ENCODE assay signal across 1 cellular context in genomic region chr16:70721202-70721963, GRCh38.
TF ChIP-seq lines count a peak whose summit lies in the region.

No MANE protein-coding gene starts in this region.

TF ChIP-seq in WTC11, 78 proteins besides CTCF, POLR2A, EP300 and RAD21 (continued from another document):
- TF ChIP-seq AFF4 (CRISPR knock-in tag; IDR thresholded peaks at IDR 0.05; ENCODE audit: borderline replicate concordance) (no peak), TCF7 (CRISPR knock-in tag; IDR thresholded peaks at IDR 0.05; ENCODE audit: low read depth) (no peak), CREB1 (CRISPR knock-in tag; IDR thresholded peaks at IDR 0.05) (no peak), NR3C1 (CRISPR knock-in tag; conservative IDR thresholded peaks at IDR 0.05; ENCODE audit: low read depth) (no peak), NFATC4 (CRISPR knock-in tag; IDR thresholded peaks at IDR 0.05) (no peak), ZNF138 (CRISPR knock-in tag; conservative IDR thresholded peaks at IDR 0.05) (no peak), ZNF396 (CRISPR knock-in tag; IDR thresholded peaks at IDR 0.05; ENCODE audit: borderline replicate concordance) (no peak), ZSCAN18 (CRISPR knock-in tag; IDR thresholded peaks at IDR 0.05) (no peak)
